ENCODE assay signal across 9 cellular contexts in genomic region chr15:35673093-35673573, GRCh38.
DNase-seq lines count a peak whose midpoint lies in the region; ATAC-seq and TF ChIP-seq lines count a peak whose summit lies in the region.
"Had no signal": no experiment of that assay in that cellular context is flagged by ENCODE, and none has a peak within 500 bp of the region (broad histone marks: within the 10 kb centered on the region; RNA-seq: fewer than 3 reads in every experiment).

No MANE protein-coding gene starts in this region.

- H3K9me3 ChIP-seq in mesodermal cell (ENCODE audit: control insufficient read depth, low read length), result no peaks in the 10 kb centered on the region
- H3K9me3 ChIP-seq in uterus, result no peaks in the 10 kb centered on the region

- TF ChIP-seq CTCF in GM13977 (IDR thresholded peaks at IDR 0.05; ENCODE audit: extremely low read depth, insufficient read depth, missing control alignments), result no peak
- TF ChIP-seq CTCF in uterus (IDR thresholded peaks at IDR 0.05), result no peak

- no peak overlapping the region for H3K27ac Mint-ChIP-seq in activated T-cell treated with anti-CD3 and anti-CD28 coated beads, Interleukin-2, amount 50 U/mL, for 72 hours

- H3K4me3 Mint-ChIP-seq in activated T-cell treated with anti-CD3 and anti-CD28 coated beads, Interleukin-2, amount 50 U/mL, for 72 hours, result peak overlapping the region; percentile 47 to 81

- WGBS in mesodermal cell (ENCODE audit: insufficient coverage in 2 of 2), 2 experiments, result 81 to 85% methylated on average over 6 to 7 of the region's 8 CpGs

- no peaks in the 10 kb centered on the region for H3K27me3 ChIP-seq in uterus

- intact Hi-C loops in uterus (cut with DNase I; ENCODE audit: low total_unique reads), result no loop called here

- H3K36me3 ChIP-seq in mesodermal cell (ENCODE audit: control insufficient read depth, insufficient read depth, low read length) (no peaks in the 10 kb centered on the region), uterus (no peaks in the 10 kb centered on the region)

- H3K36me3 Mint-ChIP-seq in activated T-cell treated with anti-CD3 and anti-CD28 coated beads, Interleukin-2, amount 50 U/mL, for 72 hours (ENCODE audit: insufficient read depth in 2 of 2), result no peaks in the 10 kb centered on the region

- peaks cover 10% of the 10 kb centered on the region for H3K4me1 ChIP-seq in mesodermal cell (ENCODE audit: control insufficient read depth, insufficient read depth, low read length, poor library complexity, severe bottlenecking)
- H3K4me1 ChIP-seq in uterus, result peaks cover 0 to 13% of the 10 kb centered on the region in 2 donors

- no peaks in the 10 kb centered on the region for H3K27me3 Mint-ChIP-seq in activated T-cell treated with anti-CD3 and anti-CD28 coated beads, Interleukin-2, amount 50 U/mL, for 72 hours (ENCODE audit: low read depth)

- DNase-seq in GM13977 (ENCODE audit: low spot score), result peak; percentile 20
- DNase-seq in activated T-cell treated with anti-CD3 and anti-CD28 coated beads, Interleukin-2, amount 50 U/mL, for 72 hours, result peak; percentile 0
- no peak for DNase-seq in NCI-H526 (lab: John Stamatoyannopoulos, UW)
- no peak for DNase-seq in NCI-H1105 (lab: John Stamatoyannopoulos, UW)
- no peak for DNase-seq in uterus
- DNase-seq: NCI-H1417 had no signal

- H3K4me3 ChIP-seq in mesodermal cell (ENCODE audit: extremely low read depth, insufficient read depth, low read length, poor library complexity, severe bottlenecking) (no peak overlapping the region), uterus (no peak overlapping the region)

- H3K27ac ChIP-seq in mesodermal cell (ENCODE audit: low read depth, low read length, severe bottlenecking) (peak overlapping the region; percentile 46), uterus (peak overlapping the region in 1 of 2 donors; percentile 29)

- TF ChIP-seq POLR2A in uterus (IDR thresholded peaks at IDR 0.05), result no peak

- ATAC-seq in HG02759 (IDR thresholded peaks at IDR 0.05; ENCODE audit: unreplicated experiment) (peak; percentile 74), GM18517 (IDR thresholded peaks at IDR 0.05; ENCODE audit: unreplicated experiment) (no peak)
- ATAC-seq in activated T-cell treated with anti-CD3 and anti-CD28 coated beads, Interleukin-2, amount 50 U/mL, for 72 hours (replicated peaks in 1 of 2), result peak; percentile 49 to 83

- in situ Hi-C loops in GM13977 (cut with MboI; ENCODE audit: low pct_unique_long_range_greater_than_20kb, low sequenced_read_pairs, unreplicated experiment), result no loop called here

- H3K4me1 Mint-ChIP-seq in activated T-cell treated with anti-CD3 and anti-CD28 coated beads, Interleukin-2, amount 50 U/mL, for 72 hours (ENCODE audit: low read depth), result peaks cover 7% of the 10 kb centered on the region

- peaks cover 0 to 2% of the 10 kb centered on the region in 2 donors for H3K9me3 Mint-ChIP-seq in activated T-cell treated with anti-CD3 and anti-CD28 coated beads, Interleukin-2, amount 50 U/mL, for 72 hours

Comparison
In these comparisons a context has a peak if more than half of its experiments do, and no peak if none do; other contexts are left out.
1. DNase-seq: peak in GM13977 (single experiment) and activated T-cell treated with anti-CD3 and anti-CD28 coated beads, Interleukin-2, amount 50 U/mL, for 72 hours (2 of 2); none in NCI-H526 (0 of 2), NCI-H1105 (single experiment) and uterus (0 of 2).